29 cellular contexts compared by ENCODE assay signal in genomic region chr14:71346685-71347084, GRCh38. TPM values are rescaled to one million over a fixed set of nuclear protein-coding genes. Genes with fewer than 3 reads are reported as not detected.
A peak's percentile ranks its signal among the peaks of the same experiment; 100 is the strongest.
DNase-seq lines count a peak whose midpoint lies in the region; ATAC-seq and FAIRE-seq lines count a peak whose summit lies in the region.
"Had no signal": no experiment of that assay in that cellular context is flagged by ENCODE, and none has a peak within 500 bp of the region (broad histone marks: within the 10 kb centered on the region; RNA-seq: fewer than 3 reads in every experiment).

No MANE protein-coding gene starts in this region.

- peak overlapping the region in 7 of 8 donors; percentile 31 to 94 (median 78) for H3K27ac Mint-ChIP-seq in CD8-positive, alpha-beta memory T cell
- H3K27ac Mint-ChIP-seq in naive thymus-derived CD4-positive, alpha-beta T cell, result no peak overlapping the region
- H3K27ac Mint-ChIP-seq: brain had no signal

- no peaks in the 10 kb centered on the region for H3K36me3 ChIP-seq in CD8-positive, alpha-beta memory T cell (ENCODE audit: insufficient read depth, low read length)
- H3K36me3 ChIP-seq in naive thymus-derived CD4-positive, alpha-beta T cell (ENCODE audit: control insufficient read depth in 2 of 3, insufficient read depth in 3 of 3, low read length in 3 of 3), result no peaks in the 10 kb centered on the region
- H3K36me3 ChIP-seq: esophagus muscularis mucosa, gastrocnemius medialis, Peyer's patch, SJSA1, suprapubic skin, uterus had no signal

- CTCF ChIA-PET in CD8-positive, alpha-beta memory T cell (lab: Charles Lee), result no interaction called here
- CTCF ChIA-PET in naive thymus-derived CD4-positive, alpha-beta T cell (lab: Charles Lee), result no interaction called here

- H3K9me3 Mint-ChIP-seq in CD8-positive, alpha-beta memory T cell, result no peaks in the 10 kb centered on the region
- peaks cover 0 to under 1% (median 0%) of the 10 kb centered on the region in 11 donors for H3K9me3 Mint-ChIP-seq in naive thymus-derived CD4-positive, alpha-beta T cell
- H3K9me3 Mint-ChIP-seq: activated T-cell treated with anti-CD3 and anti-CD28 coated beads, Interleukin-2, amount 50 U/mL, for 4 hours; T-cell had no signal

- peak in 1 of 5 donors; percentile 50 for DNase-seq in CD8-positive, alpha-beta memory T cell
- DNase-seq in HTR-8/SVneo (ENCODE audit: insufficient read length, low spot score), result no peak
- no peak for DNase-seq in naive thymus-derived CD4-positive, alpha-beta T cell
- DNase-seq in activated CD4-positive, CD25-positive, alpha-beta regulatory T cell treated with anti-CD3 and anti-CD28 coated beads, Interleukin-2, amount 50 U/mL, for 72 hours, result no peak
- no peak for DNase-seq in foreskin melanocyte
- DNase-seq: activated CD4-positive, alpha-beta T cell treated with anti-CD3 and anti-CD28 coated beads for 1 hour; activated naive CD4-positive, alpha-beta T cell; activated T-cell treated with anti-CD3 and anti-CD28 coated beads, Interleukin-2, amount 50 U/mL, for 4 hours; EL; gastrocnemius medialis; mesendoderm; NCI-H1048; NCI-H1694 treated with DMSO at 0.1 percent for 48 hours; NCI-H524 treated with DMSO at 0.1 percent for 48 hours; occipital lobe; Peyer's patch; retina; T-cell; uterus had no signal

- intact Hi-C loops in naive thymus-derived CD4-positive, alpha-beta T cell (cut with micrococcal nuclease), result no loop called here

- H3K4me3 ChIP-seq in CD8-positive, alpha-beta memory T cell (ENCODE audit: low read length), result no peak overlapping the region
- H3K4me3 ChIP-seq in naive thymus-derived CD4-positive, alpha-beta T cell (ENCODE audit: low read length), result no peak overlapping the region
- H3K4me3 ChIP-seq: BLaER1 treated with 17β-estradiol and CSF1 and Interleukin-3, amounts not matched to agents 10 nM and 100 nM; esophagus muscularis mucosa; gastrocnemius medialis; hepatocyte; Peyer's patch; SJSA1; suprapubic skin; uterus had no signal

- peak overlapping the region; percentile 9 to 79 (median 34) for H3K4me3 Mint-ChIP-seq in CD8-positive, alpha-beta memory T cell
- no peak overlapping the region for H3K4me3 Mint-ChIP-seq in naive thymus-derived CD4-positive, alpha-beta T cell
- H3K4me3 Mint-ChIP-seq: brain, T-cell had no signal

- peaks cover 0 to 4% (median 2%) of the 10 kb centered on the region in 3 donors for H3K36me3 Mint-ChIP-seq in CD8-positive, alpha-beta memory T cell
- peaks cover 0 to 39% (median 27%) of the 10 kb centered on the region in 5 donors for H3K36me3 Mint-ChIP-seq in naive thymus-derived CD4-positive, alpha-beta T cell
- H3K36me3 Mint-ChIP-seq: brain had no signal

- H3K27ac ChIP-seq in CD8-positive, alpha-beta memory T cell (ENCODE audit: low read depth, low read length), result no peak overlapping the region
- no peak overlapping the region for H3K27ac ChIP-seq in naive thymus-derived CD4-positive, alpha-beta T cell (ENCODE audit: low read depth, low read length)
- H3K27ac ChIP-seq: BLaER1 treated with 17β-estradiol and CSF1 and Interleukin-3, amounts not matched to agents 10 nM and 100 nM; esophagus muscularis mucosa; gastrocnemius medialis; hepatocyte; Peyer's patch; SJSA1; suprapubic skin; uterus had no signal

- peaks cover 0 to 1% of the 10 kb centered on the region in 2 donors for H3K27me3 Mint-ChIP-seq in CD8-positive, alpha-beta memory T cell
- H3K27me3 Mint-ChIP-seq in naive thymus-derived CD4-positive, alpha-beta T cell, result no peaks in the 10 kb centered on the region
- H3K27me3 Mint-ChIP-seq: brain, T-cell had no signal

- no peaks in the 10 kb centered on the region for H3K9me3 ChIP-seq in CD8-positive, alpha-beta memory T cell (ENCODE audit: low read length)
- H3K9me3 ChIP-seq in naive thymus-derived CD4-positive, alpha-beta T cell (ENCODE audit: control insufficient read depth in 2 of 3, low read length in 3 of 3), result no peaks in the 10 kb centered on the region
- H3K9me3 ChIP-seq: esophagus muscularis mucosa, gastrocnemius medialis, Peyer's patch, SJSA1, suprapubic skin, uterus had no signal

- H3K4me1 ChIP-seq in CD8-positive, alpha-beta memory T cell (ENCODE audit: insufficient read depth, low read length), result no peaks in the 10 kb centered on the region
- H3K4me1 ChIP-seq in naive thymus-derived CD4-positive, alpha-beta T cell (ENCODE audit: control insufficient read depth in 2 of 2, insufficient read depth in 2 of 2, low read length in 2 of 2), result no peaks in the 10 kb centered on the region
- H3K4me1 ChIP-seq: gastrocnemius medialis, SJSA1, uterus had no signal

- POLR2A ChIA-PET in CD8-positive, alpha-beta memory T cell (lab: Charles Lee), result no interaction called here
- POLR2A ChIA-PET in naive thymus-derived CD4-positive, alpha-beta T cell (lab: Charles Lee), result no interaction called here

- ATAC-seq in GM18907 (IDR thresholded peaks at IDR 0.05; ENCODE audit: unreplicated experiment) (peak; percentile 44), GM19467 (IDR thresholded peaks at IDR 0.05; ENCODE audit: unreplicated experiment) (no peak), HG02571 (IDR thresholded peaks at IDR 0.05; ENCODE audit: unreplicated experiment) (no peak)
- ATAC-seq in naive thymus-derived CD4-positive, alpha-beta T cell, result peak; percentile 68
- ATAC-seq: gastrocnemius medialis had no signal

- FAIRE-seq in HTR-8/SVneo (lab: Jason Lieb, UNC), result peak; percentile 48
- FAIRE-seq: colon had no signal

- peaks cover 62 to 76% (median 71%) of the 10 kb centered on the region in 3 donors for H3K4me1 Mint-ChIP-seq in CD8-positive, alpha-beta memory T cell
- peaks cover 14 to 64% (median 36%) of the 10 kb centered on the region in 7 donors for H3K4me1 Mint-ChIP-seq in naive thymus-derived CD4-positive, alpha-beta T cell

- no peaks in the 10 kb centered on the region for H3K27me3 ChIP-seq in CD8-positive, alpha-beta memory T cell (ENCODE audit: insufficient read depth, low read length, poor library complexity, severe bottlenecking)
- H3K27me3 ChIP-seq in naive thymus-derived CD4-positive, alpha-beta T cell (ENCODE audit: control insufficient read depth in 2 of 2, insufficient read depth in 2 of 2, low read length in 2 of 2), result no peaks in the 10 kb centered on the region
- H3K27me3 ChIP-seq: BLaER1 treated with 17β-estradiol and CSF1 and Interleukin-3, amounts not matched to agents 10 nM and 100 nM; esophagus muscularis mucosa; gastrocnemius medialis; hepatocyte; Peyer's patch; SJSA1; suprapubic skin; uterus had no signal

RNA-seq across cellular contexts. Expression of gene SIPA1L1, which starts 26.4 kb away (rescaled TPM):
- total RNA-seq in CD8-positive, alpha-beta memory T cell, result 10 to 100 TPM; 44.7 to 45.0 TPM
- 30.2 TPM for polyA plus RNA-seq in CD8-positive, alpha-beta memory T cell
- 10 to 100 TPM; 35.2 to 76.4 (median 46.1) TPM for total RNA-seq in naive thymus-derived CD4-positive, alpha-beta T cell
- 10 to 100 TPM; 16.9 to 27.1 TPM for polyA plus RNA-seq in naive thymus-derived CD4-positive, alpha-beta T cell

Comparison
In these comparisons a context has a peak if more than half of its experiments do, and no peak if none do; other contexts are left out.
1. H3K27ac Mint-ChIP-seq: peak in CD8-positive, alpha-beta memory T cell (7 of 8); none in naive thymus-derived CD4-positive, alpha-beta T cell (0 of 9).
2. H3K4me3 Mint-ChIP-seq: peak in CD8-positive, alpha-beta memory T cell (7 of 7); none in naive thymus-derived CD4-positive, alpha-beta T cell (0 of 10).
3. ATAC-seq: peak in GM18907 (single experiment) and naive thymus-derived CD4-positive, alpha-beta T cell (single experiment); none in GM19467 (single experiment) and HG02571 (single experiment).